In the genomic region with DNA sequence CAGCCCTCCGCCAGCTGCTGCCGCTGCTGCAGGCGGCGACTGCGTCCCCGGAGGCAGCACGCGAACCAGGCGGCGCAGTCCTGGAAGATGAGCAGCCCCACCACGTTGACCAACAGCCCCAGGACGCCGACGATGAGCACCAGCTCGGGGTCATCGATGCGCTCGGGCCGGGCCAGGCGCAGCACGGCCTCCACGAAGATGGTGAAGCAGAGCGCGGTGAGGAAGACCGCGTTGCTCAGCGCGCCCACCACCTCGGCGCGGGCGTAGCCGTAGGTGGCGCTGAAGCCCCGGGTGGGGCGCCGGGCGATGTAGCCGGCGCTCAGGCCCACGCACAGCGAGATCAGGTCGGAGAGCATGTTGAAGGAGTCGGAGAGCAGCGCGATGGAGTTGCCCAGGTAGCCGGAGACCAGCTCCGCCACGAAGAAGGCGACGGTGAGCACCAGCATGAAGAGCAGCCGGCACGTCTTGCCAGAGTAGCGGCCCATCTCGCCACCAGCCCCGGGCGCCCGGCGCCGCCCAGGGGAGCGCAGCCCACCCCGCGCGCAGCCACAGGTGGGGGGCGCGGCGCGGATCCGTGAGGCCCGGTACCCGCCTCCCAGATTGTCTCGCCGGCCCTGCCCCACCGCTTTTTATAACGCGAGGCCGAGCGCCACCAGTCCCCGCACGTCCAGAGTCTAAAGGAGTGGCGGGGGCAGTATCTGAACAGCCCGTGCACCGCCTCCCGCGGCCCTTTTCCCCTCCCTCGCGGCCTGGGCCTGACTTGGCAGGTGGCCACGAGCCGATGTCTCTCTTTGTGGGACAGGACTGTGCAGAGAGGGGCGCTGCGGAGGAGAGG, we compare ENCODE assay signal across 1 cellular context.
TF ChIP-seq lines count a peak whose summit lies in the region.

Gene SLC30A10, minus strand, starts transcription at position 602 of the 835 bp plus-strand sequence. Its CDS starts 117 bp downstream, at position 485.

TF ChIP-seq in HepG2, 621 proteins besides CTCF, POLR2A, EP300 and RAD21 (continued from another document):
- TF ChIP-seq KIAA2018 (CRISPR knock-in tag; IDR thresholded peaks at IDR 0.05; ENCODE audit: borderline replicate concordance) (no peak), ZNF17 (CRISPR knock-in tag; IDR thresholded peaks at IDR 0.05) (no peak), MZF1 (CRISPR knock-in tag; IDR thresholded peaks at IDR 0.05; ENCODE audit: borderline replicate concordance) (no peak), ZNF260 (CRISPR knock-in tag; IDR thresholded peaks at IDR 0.05; ENCODE audit: borderline replicate concordance, low read depth) (no peak)
- TF ChIP-seq, protein P1, sequence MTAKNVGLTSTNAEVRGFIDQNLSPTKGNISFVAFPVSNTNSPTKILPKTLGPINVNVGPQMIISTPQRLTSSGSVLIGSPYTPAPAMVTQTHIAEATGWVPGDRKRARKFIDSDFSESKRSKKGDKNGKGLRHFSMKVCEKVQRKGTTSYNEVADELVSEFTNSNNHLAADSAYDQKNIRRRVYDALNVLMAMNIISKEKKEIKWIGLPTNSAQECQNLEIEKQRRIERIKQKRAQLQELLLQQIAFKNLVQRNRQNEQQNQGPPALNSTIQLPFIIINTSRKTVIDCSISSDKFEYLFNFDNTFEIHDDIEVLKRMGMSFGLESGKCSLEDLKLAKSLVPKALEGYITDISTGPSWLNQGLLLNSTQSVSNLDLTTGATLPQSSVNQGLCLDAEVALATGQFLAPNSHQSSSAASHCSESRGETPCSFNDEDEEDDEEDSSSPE (CRISPR knock-in tag; IDR thresholded peaks at IDR 0.05) = 0 out of 2 replicates have a peak, but pooled peaks have one; percentile 18
